In genomic region chr17:40915199-40915661, GRCh38 we compare ENCODE assay signal across 10 cellular contexts. TPM values are rescaled to one million over a fixed set of nuclear protein-coding genes. Genes with fewer than 3 reads are reported as not detected.
DNase-seq lines count a peak whose midpoint lies in the region; ATAC-seq and TF ChIP-seq lines count a peak whose summit lies in the region.
"Had no signal": no experiment of that assay in that cellular context is flagged by ENCODE, and none has a peak within 500 bp of the region (broad histone marks: within the 10 kb centered on the region; RNA-seq: fewer than 3 reads in every experiment).

No MANE protein-coding gene starts in this region.

- ATAC-seq in esophagus mucosa (peak; percentile 92), natural killer cell (no peak), GM21390 (IDR thresholded peaks at IDR 0.05; ENCODE audit: unreplicated experiment) (no peak)

- H3K4me1 Mint-ChIP-seq in stimulated activated naive CD8-positive, alpha-beta T cell treated with anti-CD3 and anti-CD28 coated beads, Interleukin-15, Interleukin-2, amounts not matched to agents 100 ng/mL and 50 ng/mL, for 24 hours (ENCODE audit: low read depth) = peaks cover 11% of the 10 kb centered on the region
- no peaks in the 10 kb centered on the region for H3K4me1 Mint-ChIP-seq in natural killer cell

- TF ChIP-seq CTCF in natural killer cell (IDR thresholded peaks at IDR 0.05) = no peak

- H3K4me3 Mint-ChIP-seq in stimulated activated naive CD8-positive, alpha-beta T cell treated with anti-CD3 and anti-CD28 coated beads, Interleukin-15, Interleukin-2, amounts not matched to agents 100 ng/mL and 50 ng/mL, for 24 hours = no peak overlapping the region
- H3K4me3 Mint-ChIP-seq in natural killer cell = no peak overlapping the region
- H3K4me3 Mint-ChIP-seq: naive B cell had no signal

- H3K36me3 Mint-ChIP-seq in stimulated activated naive CD8-positive, alpha-beta T cell treated with anti-CD3 and anti-CD28 coated beads, Interleukin-15, Interleukin-2, amounts not matched to agents 100 ng/mL and 50 ng/mL, for 24 hours (ENCODE audit: low read depth) = no peaks in the 10 kb centered on the region
- H3K36me3 Mint-ChIP-seq in natural killer cell = no peaks in the 10 kb centered on the region
- H3K36me3 Mint-ChIP-seq: naive B cell had no signal

- H3K27me3 Mint-ChIP-seq in stimulated activated naive CD8-positive, alpha-beta T cell treated with anti-CD3 and anti-CD28 coated beads, Interleukin-15, Interleukin-2, amounts not matched to agents 100 ng/mL and 50 ng/mL, for 24 hours = no peaks in the 10 kb centered on the region
- H3K27me3 Mint-ChIP-seq in natural killer cell (ENCODE audit: low read depth in 2 of 2) = peaks cover 14 to 27% of the 10 kb centered on the region in 2 donors

- H3K27ac Mint-ChIP-seq in stimulated activated naive CD8-positive, alpha-beta T cell treated with anti-CD3 and anti-CD28 coated beads, Interleukin-15, Interleukin-2, amounts not matched to agents 100 ng/mL and 50 ng/mL, for 24 hours = peak overlapping the region; percentile 27
- no peak overlapping the region for H3K27ac Mint-ChIP-seq in natural killer cell

- DNase-seq in SIG-M5 treated with dmso at 0.1 percent for 504 hours (lab: John Stamatoyannopoulos, UW; ENCODE audit: unreplicated experiment) (peak; percentile 79), SIG-M5 (lab: John Stamatoyannopoulos, UW) (no peak), NOMO-1 (lab: John Stamatoyannopoulos, UW; ENCODE audit: unreplicated experiment in 2 of 2) (peak; percentile 10 to 82), natural killer cell (no peak)
- DNase-seq in stimulated activated CD4-positive, alpha-beta T cell treated with anti-CD3 and anti-CD28 coated beads, Interleukin-4, amount 100 ng/mL, for 1 hour = no peak
- DNase-seq: GOT3, naive B cell had no signal

- no peaks in the 10 kb centered on the region for H3K9me3 Mint-ChIP-seq in stimulated activated naive CD8-positive, alpha-beta T cell treated with anti-CD3 and anti-CD28 coated beads, Interleukin-15, Interleukin-2, amounts not matched to agents 100 ng/mL and 50 ng/mL, for 24 hours
- H3K9me3 Mint-ChIP-seq in natural killer cell = no peaks in the 10 kb centered on the region
- H3K9me3 Mint-ChIP-seq: naive B cell had no signal

- intact Hi-C loops in natural killer cell (cut with micrococcal nuclease) = no loop called here

RNA-seq across cellular contexts. Expression of gene KRT23, which starts 22.2 kb away (rescaled TPM):
- total RNA-seq in esophagus mucosa = 3.1 TPM
- total RNA-seq in natural killer cell = under 1 TPM in 1 of 3 donors, not detected in 2; 0.83 TPM

RNA-seq across cellular contexts. Expression of gene KRT20, which starts 30.2 kb away (rescaled TPM):
- 0.20 TPM for total RNA-seq in esophagus mucosa
- total RNA-seq in natural killer cell = not detected

RNA-seq across cellular contexts. Expression of gene KRT12, which starts 48.2 kb away (rescaled TPM):
- total RNA-seq in esophagus mucosa (not detected), natural killer cell (not detected)

RNA-seq across cellular contexts. Expression of gene KRT39, which starts 51.5 kb away (rescaled TPM):
- total RNA-seq in esophagus mucosa (not detected), natural killer cell (not detected)

Comparison
In these comparisons a context has a peak if more than half of its experiments do, and no peak if none do; other contexts are left out.
1. DNase-seq: peak in SIG-M5 treated with dmso at 0.1 percent for 504 hours (single experiment) and NOMO-1 (2 of 2); none in SIG-M5 (single experiment), stimulated activated CD4-positive, alpha-beta T cell treated with anti-CD3 and anti-CD28 coated beads, Interleukin-4, amount 100 ng/mL, for 1 hour (single experiment) and natural killer cell (single experiment).